17 cellular contexts compared by ENCODE assay signal in the genomic region with DNA sequence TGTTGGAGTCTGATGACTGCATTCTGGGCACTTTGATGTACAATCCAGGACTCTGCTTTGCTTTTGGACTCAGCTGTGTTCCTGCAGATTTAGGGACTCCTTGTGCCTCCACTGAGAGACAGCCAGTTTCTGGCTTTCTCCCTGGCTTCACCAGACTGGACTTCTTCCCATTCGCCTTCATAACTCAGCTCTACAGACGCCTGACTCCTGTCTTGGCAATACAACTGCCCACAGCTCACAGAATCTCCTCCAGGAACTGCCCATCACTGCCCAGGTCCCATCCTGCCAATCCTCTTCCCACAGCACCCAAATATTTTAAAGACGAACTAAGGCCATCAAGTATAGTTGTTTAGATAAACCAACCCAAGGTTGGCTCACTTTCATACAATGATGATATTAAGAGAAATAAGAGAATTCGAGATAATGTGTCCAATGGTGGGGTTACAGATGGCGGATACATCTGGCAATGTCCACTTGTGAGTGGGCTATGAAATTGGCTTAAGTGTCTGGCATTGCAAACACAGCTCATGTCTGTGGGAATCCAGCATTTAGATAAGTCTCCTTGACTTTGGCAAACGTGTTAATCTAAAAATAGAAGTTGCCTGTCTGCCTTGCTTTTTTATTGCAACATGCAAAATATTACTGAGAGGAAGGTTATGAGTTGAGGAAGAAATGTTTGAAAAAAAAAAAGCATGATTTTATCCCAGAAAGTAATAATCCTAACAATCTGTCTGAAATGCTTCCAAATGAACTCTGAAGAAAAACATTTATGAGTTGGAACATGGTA.
DNase-seq lines count a peak whose midpoint lies in the region; ATAC-seq, FAIRE-seq and TF ChIP-seq lines count a peak whose summit lies in the region.
"Had no signal": no experiment of that assay in that cellular context is flagged by ENCODE, and none has a peak within 500 bp of the region (broad histone marks: within the 10 kb centered on the region; RNA-seq: fewer than 3 reads in every experiment).

No MANE protein-coding gene starts in this region.

- intact Hi-C loops in Right ventricle myocardium superior (cut with DNase I), result no loop called here
- intact Hi-C loops in testis (cut with DNase I; ENCODE audit: low total_unique reads), result no loop called here

- H3K9me3 ChIP-seq in right atrium auricular region, result no peaks in the 10 kb centered on the region
- H3K9me3 ChIP-seq in fibroblast of lung (ENCODE audit: control insufficient read depth, insufficient read depth, low read depth, low read length), result no peaks in the 10 kb centered on the region
- H3K9me3 ChIP-seq in mesenchymal stem cell (ENCODE audit: control insufficient read depth, low read length), result no peaks in the 10 kb centered on the region
- no peaks in the 10 kb centered on the region for H3K9me3 ChIP-seq in testis
- H3K9me3 ChIP-seq: SJCRH30 had no signal

- 82% methylated on average over 5 of the region's 6 CpGs for WGBS in mesenchymal stem cell
- 52 to 57% methylated on average over 6 of the region's 6 CpGs for WGBS in testis, 2 donors

- FAIRE-seq in frontal cortex (lab: Jason Lieb, UNC), result no peak

- H2BK12ac ChIP-seq in mesenchymal stem cell (ENCODE audit: low read length in 2 of 2), result no peak overlapping the region

- H3K4me1 ChIP-seq in right atrium auricular region (peaks cover 0 to 6% of the 10 kb centered on the region in 2 donors), fibroblast of lung (ENCODE audit: control insufficient read depth, extremely low read depth, insufficient read depth, low read length) (no peaks in the 10 kb centered on the region), mesenchymal stem cell (ENCODE audit: control insufficient read depth, insufficient read depth, low read depth, low read length) (peaks cover 1% of the 10 kb centered on the region), testis (no peaks in the 10 kb centered on the region)
- H3K4me1 ChIP-seq: SJCRH30 had no signal

- no peaks in the 10 kb centered on the region for H3K27me3 ChIP-seq in right atrium auricular region
- no peaks in the 10 kb centered on the region for H3K27me3 ChIP-seq in fibroblast of lung (ENCODE audit: control insufficient read depth, insufficient read depth, low read length)
- no peaks in the 10 kb centered on the region for H3K27me3 ChIP-seq in mesenchymal stem cell (ENCODE audit: control insufficient read depth in 1 of 2, insufficient read depth in 1 of 2, low read length in 2 of 2)
- H3K27me3 ChIP-seq in testis, result no peaks in the 10 kb centered on the region
- H3K27me3 ChIP-seq: SJCRH30 had no signal

- no peak for TF ChIP-seq POLR2A in testis (IDR thresholded peaks at IDR 0.05)

- no peak overlapping the region for H3K4me2 ChIP-seq in fibroblast of lung (ENCODE audit: extremely low read depth, insufficient read depth, low read length)
- no peak overlapping the region for H3K4me2 ChIP-seq in mesenchymal stem cell (ENCODE audit: low read length, poor library complexity, severe bottlenecking)

- H3K9ac ChIP-seq in fibroblast of lung (ENCODE audit: insufficient read depth, low read length), result no peak overlapping the region
- no peak overlapping the region for H3K9ac ChIP-seq in mesenchymal stem cell (ENCODE audit: low read length)

- H2BK15ac ChIP-seq in mesenchymal stem cell (ENCODE audit: low read depth, poor library complexity, severe bottlenecking), result no peak overlapping the region

- H2AFZ ChIP-seq in fibroblast of lung (ENCODE audit: low read length) (no peak overlapping the region), mesenchymal stem cell (ENCODE audit: low read depth, low read length) (no peak overlapping the region)

- no peak overlapping the region for H2BK120ac ChIP-seq in mesenchymal stem cell (ENCODE audit: low read depth, low read length)

- peak; percentile 36 for ATAC-seq in Right ventricle myocardium superior (ENCODE audit: poor library complexity)
- ATAC-seq: activated CD4-positive, CD25-positive, alpha-beta regulatory T cell treated with anti-CD3 and anti-CD28 coated beads, Interleukin-2, amount 50 U/mL, for 24 hours had no signal

- no peaks in the 10 kb centered on the region for H3K79me2 ChIP-seq in fibroblast of lung (ENCODE audit: control insufficient read depth, insufficient read depth, low read length)

- no peaks in the 10 kb centered on the region for H4K20me1 ChIP-seq in fibroblast of lung (ENCODE audit: control insufficient read depth, extremely low read depth, insufficient read depth, low read length)

- no peak overlapping the region for H4K91ac ChIP-seq in mesenchymal stem cell (ENCODE audit: low read length)

- TF ChIP-seq CTCF in right atrium auricular region (IDR thresholded peaks at IDR 0.05), result no peak
- TF ChIP-seq CTCF in fibroblast of lung (conservative IDR thresholded peaks at IDR 0.05 in 1 of 2, IDR thresholded peaks at IDR 0.05 in 1 of 2; ENCODE audit: low read depth in 1 of 2, low read length in 2 of 2), result no peak
- no peak for TF ChIP-seq CTCF in testis (IDR thresholded peaks at IDR 0.05)

- no peak overlapping the region for H3K18ac ChIP-seq in mesenchymal stem cell (ENCODE audit: low read depth in 1 of 2, low read length in 2 of 2)

- no peak overlapping the region for H4K8ac ChIP-seq in mesenchymal stem cell (ENCODE audit: low read length)

- DNase-seq in Right ventricle myocardium superior (no peak), right atrium auricular region (ENCODE audit: low spot score) (no peak), fibroblast of lung (ENCODE audit: low read depth in 2 of 2) (peak; percentile 29 to 79), mesenchymal stem cell (peak; percentile 21), amygdala (lab: John Stamatoyannopoulos, UW) (no peak), testis (no peak), frontal cortex (ENCODE audit: low spot score in 2 of 2) (no peak)
- DNase-seq in activated CD4-positive, alpha-beta T cell treated with anti-CD3 and anti-CD28 coated beads, Interleukin-2, amount 50 U/mL, for 4 hours, result no peak
- DNase-seq: 8988T; activated CD8-positive, alpha-beta memory T cell treated with anti-CD3 and anti-CD28 coated beads, Interleukin-2, amount 50 U/mL, for 48 hours; activated naive CD4-positive, alpha-beta T cell treated with Interleukin-2 at 50 U/mL for 16 hours; caudate nucleus; CD4-positive, alpha-beta memory T cell; DMS79 treated with DMSO at 0.1 percent for 48 hours; OCI-M1; SJCRH30 had no signal

- H2BK5ac ChIP-seq in mesenchymal stem cell (ENCODE audit: low read depth, low read length, poor library complexity, severe bottlenecking), result no peak overlapping the region

- no peak overlapping the region for H2AK5ac ChIP-seq in mesenchymal stem cell (ENCODE audit: low read length, severe bottlenecking)

- no peak overlapping the region for H3K14ac ChIP-seq in mesenchymal stem cell (ENCODE audit: low read length in 2 of 2)

- no peak overlapping the region for H3K4me3 ChIP-seq in right atrium auricular region
- no peak overlapping the region for H3K4me3 ChIP-seq in fibroblast of lung (replicated peaks in 1 of 4; ENCODE audit: control extremely low read depth in 1 of 4, insufficient read depth in 1 of 4, low read depth in 3 of 4, low read length in 4 of 4)
- H3K4me3 ChIP-seq in mesenchymal stem cell (ENCODE audit: insufficient read depth in 1 of 2, low read depth in 1 of 2, low read length in 2 of 2), result no peak overlapping the region
- no peak overlapping the region for H3K4me3 ChIP-seq in testis
- H3K4me3 ChIP-seq: SJCRH30 had no signal

- no peak overlapping the region for H3K4ac ChIP-seq in mesenchymal stem cell (ENCODE audit: low read depth in 1 of 2, low read length in 2 of 2)

- H3K36me3 ChIP-seq in right atrium auricular region, result no peaks in the 10 kb centered on the region
- H3K36me3 ChIP-seq in fibroblast of lung (ENCODE audit: control insufficient read depth, insufficient read depth, low read length), result no peaks in the 10 kb centered on the region
- no peaks in the 10 kb centered on the region for H3K36me3 ChIP-seq in mesenchymal stem cell (ENCODE audit: control insufficient read depth in 1 of 2, insufficient read depth in 2 of 2, low read depth in 1 of 2, low read length in 2 of 2)
- H3K36me3 ChIP-seq in testis (ENCODE audit: low read depth, missing control alignments), result no peaks in the 10 kb centered on the region
- H3K36me3 ChIP-seq: SJCRH30 had no signal

- H3K79me1 ChIP-seq in mesenchymal stem cell (replicated peaks; ENCODE audit: low read length, poor library complexity, severe bottlenecking), result no peaks in the 10 kb centered on the region

- peak overlapping the region in 1 of 2 donors; percentile 25 for H3K27ac ChIP-seq in right atrium auricular region
- no peak overlapping the region for H3K27ac ChIP-seq in fibroblast of lung (ENCODE audit: insufficient read depth, low read length)
- H3K27ac ChIP-seq in mesenchymal stem cell (ENCODE audit: low read length, poor library complexity, severe bottlenecking), result no peak overlapping the region
- no peak overlapping the region for H3K27ac ChIP-seq in testis
- H3K27ac ChIP-seq: SJCRH30 had no signal

- no peak overlapping the region for H3K23ac ChIP-seq in mesenchymal stem cell (ENCODE audit: low read length in 2 of 2)

Comparison
In these comparisons a context has a peak if more than half of its experiments do, and no peak if none do; other contexts are left out.
1. DNase-seq: peak in fibroblast of lung (2 of 2) and mesenchymal stem cell (single experiment); none in Right ventricle myocardium superior (single experiment), right atrium auricular region (single experiment), amygdala (0 of 56), testis (single experiment), activated CD4-positive, alpha-beta T cell treated with anti-CD3 and anti-CD28 coated beads, Interleukin-2, amount 50 U/mL, for 4 hours (0 of 2) and frontal cortex (0 of 2).